In the genomic region with DNA sequence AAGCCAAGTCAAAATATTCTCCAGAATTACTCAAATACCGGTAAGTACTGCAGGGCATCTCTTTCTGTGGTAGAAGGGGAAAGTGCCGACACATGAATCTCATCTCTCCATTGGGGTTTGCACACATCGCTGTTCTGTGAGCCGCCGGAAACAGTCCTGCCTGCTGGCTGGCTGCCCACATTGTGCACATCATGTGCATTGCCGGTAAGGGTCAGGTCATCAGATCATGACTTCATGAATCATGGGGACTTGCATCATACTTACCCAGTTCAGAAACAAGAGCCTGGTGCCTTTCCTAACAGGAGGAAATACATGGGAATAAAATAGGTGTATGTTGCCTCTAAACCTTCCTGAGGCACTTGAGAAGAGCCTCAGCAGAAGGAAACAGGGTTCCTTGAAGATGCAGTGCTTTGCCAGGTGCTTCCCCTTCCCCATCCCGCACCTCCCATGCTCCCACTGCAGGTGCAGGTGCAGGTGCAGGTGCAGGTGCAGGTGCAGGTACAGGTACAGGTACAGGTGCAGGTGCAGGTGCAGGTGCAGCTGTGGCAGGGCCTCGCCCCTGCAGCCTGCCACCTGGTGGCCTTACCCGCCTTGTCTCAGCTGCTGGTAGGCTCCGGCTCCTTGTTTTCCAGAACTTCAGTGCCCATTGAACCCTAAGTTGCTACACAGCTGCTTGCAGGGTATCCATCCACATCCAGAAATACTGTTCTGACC, we compare ENCODE assay signal across 10 cellular contexts. TPM values are rescaled to one million over a fixed set of nuclear protein-coding genes. Genes with fewer than 3 reads are reported as not detected.
DNase-seq lines count a peak whose midpoint lies in the region; ATAC-seq lines count a peak whose summit lies in the region.
"Had no signal": no experiment of that assay in that cellular context is flagged by ENCODE, and none has a peak within 500 bp of the region (broad histone marks: within the 10 kb centered on the region; RNA-seq: fewer than 3 reads in every experiment).

No MANE protein-coding gene starts in this region.

- intact Hi-C loops in posterior cingulate gyrus (cut with DNase I) = no loop called here

- in situ Hi-C loops in ACHN (cut with HindIII; ENCODE audit: low pct_ligation_motif_present, low pct_unique_long_range_greater_than_20kb, low sequenced_read_pairs) (no loop called here), SK-MEL-5 (cut with HindIII; ENCODE audit: low pct_unique_long_range_greater_than_20kb, low sequenced_read_pairs) (no loop called here)

- DNase-seq in ACHN = peak; percentile 86
- DNase-seq in SK-MEL-5 (ENCODE audit: low read depth, low spot score) = peak; percentile 97
- peak; percentile 90 for DNase-seq in iris pigment epithelial cell (ENCODE audit: low read depth)
- no peak for DNase-seq in posterior cingulate gyrus
- DNase-seq in NCI-H187 treated with DMSO at 0.1 percent for 48 hours (lab: John Stamatoyannopoulos, UW) = no peak
- DNase-seq: NCI-H446 had no signal

- ATAC-seq in GM21786 (IDR thresholded peaks at IDR 0.05; ENCODE audit: unreplicated experiment) = peak; percentile 46
- no peak for ATAC-seq in GM18511 (IDR thresholded peaks at IDR 0.05; ENCODE audit: unreplicated experiment)
- ATAC-seq in HG02610 (IDR thresholded peaks at IDR 0.05; ENCODE audit: unreplicated experiment) = no peak
- ATAC-seq: body of pancreas had no signal

RNA-seq across cellular contexts. Expression of gene GPR137B, which starts 26.5 kb away (rescaled TPM):
- 105 and 115 TPM in 2 replicates for total RNA-seq in SK-MEL-5 (2014; rRNA removed; shearing (Covaris generic))
- 148 and 164 TPM in 2 replicates for polyA plus RNA-seq in SK-MEL-5 (2015; cell fraction: cytosol; rRNA removed)
- 51.7 and 52.5 TPM in 2 replicates for polyA plus RNA-seq in SK-MEL-5 (2015; cell fraction: nucleus; rRNA removed)

Comparison
In these comparisons a context has a peak if more than half of its experiments do, and no peak if none do; other contexts are left out.
1. DNase-seq: peak in ACHN (single experiment), SK-MEL-5 (single experiment) and iris pigment epithelial cell (single experiment); none in posterior cingulate gyrus (0 of 10) and NCI-H187 treated with DMSO at 0.1 percent for 48 hours (single experiment).